Comparison of ENCODE assay signal across 24 cellular contexts in genomic region chr5:87155076-87155475, GRCh38.
DNase-seq lines count a peak whose midpoint lies in the region; ATAC-seq, FAIRE-seq and TF ChIP-seq lines count a peak whose summit lies in the region.
"Had no signal": no experiment of that assay in that cellular context is flagged by ENCODE, and none has a peak within 500 bp of the region (broad histone marks: within the 10 kb centered on the region; RNA-seq: fewer than 3 reads in every experiment).

No MANE protein-coding gene starts in this region.

- no peaks in the 10 kb centered on the region for H3K9me3 ChIP-seq in breast epithelium
- no peaks in the 10 kb centered on the region for H3K9me3 ChIP-seq in K562 (replicated peaks; ENCODE audit: control insufficient read depth, insufficient read depth, low read depth, low read length)
- no peaks in the 10 kb centered on the region for H3K9me3 ChIP-seq in trophoblast cell (ENCODE audit: insufficient read depth, low read depth, low read length)
- H3K9me3 ChIP-seq: BLaER1, Caco-2 had no signal

- H3K27me3 ChIP-seq in breast epithelium (no peaks in the 10 kb centered on the region), K562 (ENCODE audit: control insufficient read depth in 2 of 2, insufficient read depth in 2 of 2, low read length in 2 of 2) (no peaks in the 10 kb centered on the region), trophoblast cell (ENCODE audit: insufficient read depth, low read length) (no peaks in the 10 kb centered on the region)
- H3K27me3 ChIP-seq: BLaER1 had no signal

- TF ChIP-seq POLR2A in breast epithelium (IDR thresholded peaks at IDR 0.05) (no peak), K562 (conservative IDR thresholded peaks at IDR 0.05) (no peak)

- no peak for ATAC-seq in K562
- ATAC-seq in HG03354 (IDR thresholded peaks at IDR 0.05; ENCODE audit: poor library complexity, severe bottlenecking, unreplicated experiment): no peak
- ATAC-seq: CD8-positive, alpha-beta T cell had no signal

- H3K23ac ChIP-seq in trophoblast cell (ENCODE audit: low read length): no peak overlapping the region

- H2BK12ac ChIP-seq in trophoblast cell (ENCODE audit: low read length): no peak overlapping the region

- no peak overlapping the region for H2AK5ac ChIP-seq in trophoblast cell (ENCODE audit: low read length)

- TF ChIP-seq EP300 in K562 (IDR thresholded peaks at IDR 0.05; ENCODE audit: low read length): no peak

- H4K12ac ChIP-seq in trophoblast cell (ENCODE audit: low read depth, low read length): no peak overlapping the region

- no peak for TF ChIP-seq RAD21 in K562 (CRISPR knock-in tag; conservative IDR thresholded peaks at IDR 0.05 in 1 of 2, IDR thresholded peaks at IDR 0.05 in 1 of 2)

- no peaks in the 10 kb centered on the region for H4K20me1 ChIP-seq in K562 (replicated peaks; ENCODE audit: control insufficient read depth, insufficient read depth, low read length)
- H4K20me1 ChIP-seq: BLaER1 had no signal

- peaks cover 14% of the 10 kb centered on the region for H3K79me1 ChIP-seq in trophoblast cell (ENCODE audit: low read length)

- intact Hi-C loops in breast epithelium (cut with DNase I; ENCODE audit: low total_unique reads): no loop called here
- intact Hi-C loops in K562 (cut with micrococcal nuclease): no loop called here

- H3K27ac ChIP-seq in breast epithelium (no peak overlapping the region), K562 (ENCODE audit: extremely low read depth, low read depth, low read length) (no peak overlapping the region), trophoblast cell (ENCODE audit: low read depth, low read length) (peak overlapping the region; percentile 82)
- H3K27ac ChIP-seq: 22Rv1, BLaER1, C4-2B, GM23248 had no signal

- no peak overlapping the region for H4K8ac ChIP-seq in trophoblast cell (ENCODE audit: low read depth, low read length)

- no peak overlapping the region for H3K4me3 ChIP-seq in breast epithelium
- no peak overlapping the region for H3K4me3 ChIP-seq in K562
- H3K4me3 ChIP-seq in trophoblast cell (ENCODE audit: low read depth, low read length): no peak overlapping the region
- H3K4me3 ChIP-seq: BLaER1, GM23248 had no signal

- H2BK5ac ChIP-seq in trophoblast cell (ENCODE audit: low read depth, low read length, poor library complexity): peak overlapping the region; percentile 46

- no TSS peak for BruUV-seq in K562 (replicated peaks; lab: Mats Ljungman, UMichigan)

- no peak overlapping the region for H3K4ac ChIP-seq in trophoblast cell (ENCODE audit: low read depth, low read length)

- in situ Hi-C loops in T47D (cut with HindIII; ENCODE audit: low pct_unique_long_range_greater_than_20kb, low sequenced_read_pairs): no loop called here
- in situ Hi-C loops in K562 (cut with MboI): no loop called here

- no peaks in the 10 kb centered on the region for H3K9me1 ChIP-seq in K562 (ENCODE audit: control insufficient read depth, insufficient read depth, low read length)

- CTCF ChIA-PET in K562 (lab: Yijun Ruan, JAX; ENCODE audit: low intra/inter-chr PET ratio): no interaction called here

- H2BK120ac ChIP-seq in trophoblast cell (ENCODE audit: insufficient read depth, low read length, poor library complexity): peak overlapping the region; percentile 24

- peak; percentile 11 for FAIRE-seq in K562 (lab: Jason Lieb, UNC)
- FAIRE-seq: A204.1, G401.6, GM12892, GM19239, H1 had no signal

- POLR2A ChIA-PET in K562 (lab: Yijun Ruan, JAX): interaction anchor here (0.7 kb wide), 1 partner anchor 244 kb away, joined by 3 read pairs; no protein-coding TSS in a partner anchor

- H2AFZ ChIP-seq in K562 (ENCODE audit: low read depth, low read length) (no peak overlapping the region), trophoblast cell (ENCODE audit: insufficient read depth, low read length, poor library complexity) (no peak overlapping the region)
- H2AFZ ChIP-seq: GM23248 had no signal

- peak overlapping the region; percentile 44 for H3K14ac ChIP-seq in trophoblast cell (ENCODE audit: low read length)

- DNase-seq in T47D (ENCODE audit: low read depth in 1 of 2, low spot score in 1 of 2): peak; percentile 15 to 63
- DNase-seq in breast epithelium (ENCODE audit: low spot score in 2 of 2): no peak
- peak; percentile 12 for DNase-seq in ELF-1 (ENCODE audit: low read depth, low spot score)
- no peak for DNase-seq in K562 (ENCODE audit: extremely low read depth in 1 of 4, low spot score in 3 of 4)
- peak; percentile 94 to 97 for DNase-seq in trophoblast cell
- DNase-seq in NCI-H2227 treated with DMSO at 0.1 percent for 48 hours (lab: John Stamatoyannopoulos, UW): no peak
- no peak for DNase-seq in LoVo (ENCODE audit: low spot score)
- DNase-seq: Caco-2; CD4-positive, CD25-positive, alpha-beta regulatory T cell; CD8-positive, alpha-beta T cell; DMS53; DMS79 treated with DMSO at 0.1 percent for 48 hours; GM23248; H7; HCEC 1CT had no signal

- H3K18ac ChIP-seq in trophoblast cell (ENCODE audit: low read length): no peak overlapping the region

- H3K79me2 ChIP-seq in K562 (ENCODE audit: control insufficient read depth, insufficient read depth, low read length) (no peaks in the 10 kb centered on the region), trophoblast cell (ENCODE audit: control insufficient read depth, insufficient read depth, low read length, poor library complexity) (peaks cover 2% of the 10 kb centered on the region)

- H3K4me1 ChIP-seq in breast epithelium (no peaks in the 10 kb centered on the region), K562 (replicated peaks in 1 of 2; ENCODE audit: control insufficient read depth in 2 of 2, insufficient read depth in 2 of 2, low read length in 2 of 2) (peaks cover 0 to 2% of the 10 kb centered on the region in 2 experiments; a peak in 2 of 5 replicates), trophoblast cell (ENCODE audit: control insufficient read depth in 1 of 2, insufficient read depth in 2 of 2, low read length in 2 of 2) (peaks cover 0 to 7% of the 10 kb centered on the region in 2 experiments)
- H3K4me1 ChIP-seq: BLaER1, Caco-2 had no signal

- H3K9ac ChIP-seq in K562 (ENCODE audit: insufficient read depth in 1 of 2, low read depth in 2 of 2, low read length in 2 of 2): no peak overlapping the region
- no peak overlapping the region for H3K9ac ChIP-seq in trophoblast cell (ENCODE audit: low read length)
- H3K9ac ChIP-seq: BLaER1, GM23248 had no signal

- TF ChIP-seq CTCF in breast epithelium (IDR thresholded peaks at IDR 0.05): no peak
- no peak for TF ChIP-seq CTCF in K562 (IDR thresholded peaks at IDR 0.05 in 2 of 3, conservative IDR thresholded peaks at IDR 0.05 in 1 of 3; ENCODE audit: insufficient read depth in 2 of 3, low read depth in 1 of 3, low read length in 3 of 3)

- WGBS in K562 (ENCODE audit: insufficient coverage, low coverage, missing lambda C conversion rate): 15% methylated on average over 4 of the region's 4 CpGs
- WGBS in trophoblast cell (ENCODE audit: extremely low coverage, insufficient coverage, insufficient read length): no CpG with 5 or more reads among the region's 4 CpGs

- H3K4me2 ChIP-seq in K562 (ENCODE audit: insufficient read depth, low read length) (no peak overlapping the region), trophoblast cell (ENCODE audit: low read length) (no peak overlapping the region)
- H3K4me2 ChIP-seq: BLaER1 had no signal

- H3K36me3 ChIP-seq in breast epithelium: no peaks in the 10 kb centered on the region
- H3K36me3 ChIP-seq in K562 (ENCODE audit: control insufficient read depth, insufficient read depth, low read length): no peaks in the 10 kb centered on the region
- no peaks in the 10 kb centered on the region for H3K36me3 ChIP-seq in trophoblast cell (ENCODE audit: control insufficient read depth in 1 of 2, insufficient read depth in 2 of 2, low read length in 2 of 2)
- H3K36me3 ChIP-seq: BLaER1 had no signal

- peak overlapping the region; percentile 77 for H4K91ac ChIP-seq in trophoblast cell (ENCODE audit: low read depth, low read length)

TF ChIP-seq in K562, 482 proteins besides CTCF, POLR2A, EP300 and RAD21:
- no peak for TF ChIP-seq PRPF4 (IDR thresholded peaks at IDR 0.05; ENCODE audit: insufficient read depth, low read depth, low read length, poor library complexity, severe bottlenecking)
- TF ChIP-seq ZNF75A (CRISPR knock-in tag; IDR thresholded peaks at IDR 0.05): no peak
- no peak for TF ChIP-seq LCOR (CRISPR knock-in tag; IDR thresholded peaks at IDR 0.05)
- no peak for TF ChIP-seq HIVEP1 (CRISPR knock-in tag; IDR thresholded peaks at IDR 0.05)
- no peak for TF ChIP-seq RB1 (IDR thresholded peaks at IDR 0.05; ENCODE audit: low read depth)
- no peak for TF ChIP-seq ZNF12 (CRISPR knock-in tag; IDR thresholded peaks at IDR 0.05)
- TF ChIP-seq, protein P1, sequence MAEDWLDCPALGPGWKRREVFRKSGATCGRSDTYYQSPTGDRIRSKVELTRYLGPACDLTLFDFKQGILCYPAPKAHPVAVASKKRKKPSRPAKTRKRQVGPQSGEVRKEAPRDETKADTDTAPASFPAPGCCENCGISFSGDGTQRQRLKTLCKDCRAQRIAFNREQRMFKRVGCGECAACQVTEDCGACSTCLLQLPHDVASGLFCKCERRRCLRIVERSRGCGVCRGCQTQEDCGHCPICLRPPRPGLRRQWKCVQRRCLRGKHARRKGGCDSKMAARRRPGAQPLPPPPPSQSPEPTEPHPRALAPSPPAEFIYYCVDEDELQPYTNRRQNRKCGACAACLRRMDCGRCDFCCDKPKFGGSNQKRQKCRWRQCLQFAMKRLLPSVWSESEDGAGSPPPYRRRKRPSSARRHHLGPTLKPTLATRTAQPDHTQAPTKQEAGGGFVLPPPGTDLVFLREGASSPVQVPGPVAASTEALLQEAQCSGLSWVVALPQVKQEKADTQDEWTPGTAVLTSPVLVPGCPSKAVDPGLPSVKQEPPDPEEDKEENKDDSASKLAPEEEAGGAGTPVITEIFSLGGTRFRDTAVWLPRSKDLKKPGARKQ (CRISPR knock-in tag; IDR thresholded peaks at IDR 0.05): no peak
- TF ChIP-seq SMARCA4 (IDR thresholded peaks at IDR 0.05): no peak
- TF ChIP-seq NBN (IDR thresholded peaks at IDR 0.05; ENCODE audit: low read depth): no peak
- no peak for TF ChIP-seq E2F5 (CRISPR knock-in tag; IDR thresholded peaks at IDR 0.05)
- TF ChIP-seq ZNF23 (CRISPR knock-in tag; IDR thresholded peaks at IDR 0.05): no peak
- TF ChIP-seq LARP7 (IDR thresholded peaks at IDR 0.05): no peak

Comparison
In these comparisons a context has a peak if more than half of its experiments do, and no peak if none do; other contexts are left out.
1. DNase-seq: peak in T47D (2 of 2), ELF-1 (single experiment) and trophoblast cell (2 of 2); none in breast epithelium (0 of 2), K562 (0 of 4), NCI-H2227 treated with DMSO at 0.1 percent for 48 hours (single experiment) and LoVo (single experiment).